Comparison of ENCODE assay signal across 19 cellular contexts in genomic region chr1:41009466-41009865, GRCh38.
"Had no signal": no experiment of that assay in that cellular context is flagged by ENCODE, and none has a peak within 500 bp of the region (broad histone marks: within the 10 kb centered on the region; RNA-seq: fewer than 3 reads in every experiment).

No MANE protein-coding gene starts in this region.

- H3K27ac Mint-ChIP-seq: activated CD4-positive, alpha-beta T cell treated with anti-CD3 and anti-CD28 coated beads, Interleukin-2, amount 10 ng/mL, durations not matched to agents 7 days and 5 days; activated naive CD4-positive, alpha-beta T cell treated with anti-CD3 and anti-CD28 coated beads, Interleukin-2, amount 50 U/mL, for 24 hours had no signal

- H3K4me3 Mint-ChIP-seq: activated CD4-positive, alpha-beta T cell treated with anti-CD3 and anti-CD28 coated beads, Interleukin-2, amount 10 ng/mL, durations not matched to agents 7 days and 5 days; activated naive CD4-positive, alpha-beta T cell treated with anti-CD3 and anti-CD28 coated beads, Interleukin-2, amount 50 U/mL, for 24 hours; central memory CD8-positive, alpha-beta T cell; naive B cell had no signal

- H3K9me3 Mint-ChIP-seq: activated CD4-positive, alpha-beta T cell treated with anti-CD3 and anti-CD28 coated beads, Interleukin-2, amount 10 ng/mL, durations not matched to agents 7 days and 5 days; activated naive CD4-positive, alpha-beta T cell treated with anti-CD3 and anti-CD28 coated beads, Interleukin-2, amount 50 U/mL, for 24 hours; central memory CD8-positive, alpha-beta T cell; naive B cell had no signal

- H3K4me1 Mint-ChIP-seq: central memory CD8-positive, alpha-beta T cell had no signal

- H3K9me3 ChIP-seq: adrenal gland, esophagus squamous epithelium, pancreas, stomach, thoracic aorta had no signal

- ATAC-seq: left colon, pancreas, SK-N-SH treated with all-trans-retinoic acid at 6 μM for 48 hours had no signal

- DNase-seq: activated CD4-positive, alpha-beta T cell treated with anti-CD3 and anti-CD28 coated beads, Interleukin-2, amount 10 ng/mL, durations not matched to agents 7 days and 5 days; activated effector memory CD4-positive, alpha-beta T cell treated with Interleukin-2 at 50 U/mL for 16 hours; adrenal gland; esophagus squamous epithelium; glutamatergic neuron; hypothalamus; left colon; naive B cell; pancreas; stimulated activated CD4-positive, alpha-beta T cell treated with anti-CD3 and anti-CD28 coated beads, Interleukin-12 subunit alpha, Interleukin-12 subunit beta, amount 100 ng/mL, for 4 hours; stimulated activated CD4-positive, alpha-beta T cell treated with anti-CD3 and anti-CD28 coated beads, Interleukin-2, amount 100 ng/mL, for 24 hours; stomach; WERI-Rb-1 had no signal

- H3K4me3 ChIP-seq: adrenal gland, coronary artery, esophagus squamous epithelium, lung, pancreas, stomach, thoracic aorta had no signal

- H3K27me3 Mint-ChIP-seq: activated CD4-positive, alpha-beta T cell treated with anti-CD3 and anti-CD28 coated beads, Interleukin-2, amount 10 ng/mL, durations not matched to agents 7 days and 5 days; activated naive CD4-positive, alpha-beta T cell treated with anti-CD3 and anti-CD28 coated beads, Interleukin-2, amount 50 U/mL, for 24 hours; central memory CD8-positive, alpha-beta T cell; naive B cell had no signal

- H3K4me1 ChIP-seq: pancreas had no signal

- H3K27me3 ChIP-seq: adrenal gland, esophagus squamous epithelium, pancreas, stomach had no signal

- H3K27ac ChIP-seq: adrenal gland, coronary artery, esophagus squamous epithelium, pancreas, stomach, thoracic aorta, WERI-Rb-1 had no signal
